Comparison of ENCODE assay signal across 17 cellular contexts in genomic region chr17:29578626-29579485, GRCh38.
"Had no signal": no experiment of that assay in that cellular context is flagged by ENCODE, and none has a peak within 500 bp of the region (broad histone marks: within the 10 kb centered on the region; RNA-seq: fewer than 3 reads in every experiment).

No MANE protein-coding gene starts in this region.

- DNase-seq: activated CD4-positive, alpha-beta T cell treated with anti-CD3 and anti-CD28 coated beads for 48 hours; aorta; colonic mucosa; effector CD4-positive, alpha-beta T cell; mammary epithelial cell; stimulated activated CD4-positive, alpha-beta T cell treated with anti-CD3 and anti-CD28 coated beads, Interleukin-15, amount 100 ng/mL, for 24 hours; stimulated activated CD4-positive, alpha-beta T cell treated with anti-CD3 and anti-CD28 coated beads, Interleukin-4, amount 100 ng/mL, for 24 hours; stomach; T-cell; thyroid gland; WERI-Rb-1 had no signal

- H3K27me3 ChIP-seq: colonic mucosa, gastrocnemius medialis, stomach, thyroid gland, vagina had no signal

- H3K4me3 ChIP-seq: colonic mucosa, gastrocnemius medialis, SK-N-MC, stomach, thyroid gland, vagina had no signal

- H3K9me3 Mint-ChIP-seq: activated naive CD4-positive, alpha-beta T cell treated with anti-CD3 and anti-CD28 coated beads, Interleukin-2, amount 50 U/mL, for 72 hours; natural killer cell treated with Interleukin-12 subunit alpha and Interleukin-12 subunit beta and Interleukin-15 and Interleukin-18, amount 100 ng/mL, for 72 hours; T-cell had no signal

- H3K36me3 Mint-ChIP-seq: natural killer cell treated with Interleukin-12 subunit alpha and Interleukin-12 subunit beta and Interleukin-15 and Interleukin-18, amount 100 ng/mL, for 72 hours had no signal

- H3K27ac Mint-ChIP-seq: natural killer cell treated with Interleukin-12 subunit alpha and Interleukin-12 subunit beta and Interleukin-15 and Interleukin-18, amount 100 ng/mL, for 72 hours had no signal

- H3K9me3 ChIP-seq: colonic mucosa, gastrocnemius medialis, stomach, thyroid gland, vagina had no signal

- H3K27me3 Mint-ChIP-seq: natural killer cell treated with Interleukin-12 subunit alpha and Interleukin-12 subunit beta and Interleukin-15 and Interleukin-18, amount 100 ng/mL, for 72 hours; T-cell had no signal

- H3K27ac ChIP-seq: colonic mucosa, epithelial cell of prostate, gastrocnemius medialis, SK-N-MC, thyroid gland, WERI-Rb-1 had no signal

- H3K4me3 Mint-ChIP-seq: natural killer cell treated with Interleukin-12 subunit alpha and Interleukin-12 subunit beta and Interleukin-15 and Interleukin-18, amount 100 ng/mL, for 72 hours; T-cell had no signal
